1 cellular context compared by ENCODE assay signal in the genomic region with DNA sequence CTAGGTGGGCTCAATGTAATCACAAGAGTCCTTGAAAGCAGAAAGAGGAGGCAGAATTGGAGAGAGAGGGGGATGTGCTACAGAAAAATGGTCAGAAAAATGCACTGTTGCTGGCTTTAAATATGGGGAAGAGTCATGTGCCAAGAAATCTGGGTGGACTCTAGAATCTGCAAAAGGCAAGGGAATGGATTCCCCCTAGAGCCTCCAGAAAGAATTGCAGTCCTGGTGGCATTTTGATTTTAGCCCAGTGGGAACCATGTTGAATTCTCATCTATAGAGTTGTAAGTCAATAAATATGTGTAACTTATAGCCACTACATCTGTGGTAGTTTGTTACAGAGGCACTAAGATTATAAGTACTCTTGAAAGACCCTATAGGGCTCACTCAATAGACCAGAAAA.
TF ChIP-seq lines count a peak whose summit lies in the region.

No MANE protein-coding gene starts in this region.

TF ChIP-seq in GM23338, 12 proteins besides CTCF, POLR2A, EP300 and RAD21 (continued from another document):
- TF ChIP-seq, protein P1, sequence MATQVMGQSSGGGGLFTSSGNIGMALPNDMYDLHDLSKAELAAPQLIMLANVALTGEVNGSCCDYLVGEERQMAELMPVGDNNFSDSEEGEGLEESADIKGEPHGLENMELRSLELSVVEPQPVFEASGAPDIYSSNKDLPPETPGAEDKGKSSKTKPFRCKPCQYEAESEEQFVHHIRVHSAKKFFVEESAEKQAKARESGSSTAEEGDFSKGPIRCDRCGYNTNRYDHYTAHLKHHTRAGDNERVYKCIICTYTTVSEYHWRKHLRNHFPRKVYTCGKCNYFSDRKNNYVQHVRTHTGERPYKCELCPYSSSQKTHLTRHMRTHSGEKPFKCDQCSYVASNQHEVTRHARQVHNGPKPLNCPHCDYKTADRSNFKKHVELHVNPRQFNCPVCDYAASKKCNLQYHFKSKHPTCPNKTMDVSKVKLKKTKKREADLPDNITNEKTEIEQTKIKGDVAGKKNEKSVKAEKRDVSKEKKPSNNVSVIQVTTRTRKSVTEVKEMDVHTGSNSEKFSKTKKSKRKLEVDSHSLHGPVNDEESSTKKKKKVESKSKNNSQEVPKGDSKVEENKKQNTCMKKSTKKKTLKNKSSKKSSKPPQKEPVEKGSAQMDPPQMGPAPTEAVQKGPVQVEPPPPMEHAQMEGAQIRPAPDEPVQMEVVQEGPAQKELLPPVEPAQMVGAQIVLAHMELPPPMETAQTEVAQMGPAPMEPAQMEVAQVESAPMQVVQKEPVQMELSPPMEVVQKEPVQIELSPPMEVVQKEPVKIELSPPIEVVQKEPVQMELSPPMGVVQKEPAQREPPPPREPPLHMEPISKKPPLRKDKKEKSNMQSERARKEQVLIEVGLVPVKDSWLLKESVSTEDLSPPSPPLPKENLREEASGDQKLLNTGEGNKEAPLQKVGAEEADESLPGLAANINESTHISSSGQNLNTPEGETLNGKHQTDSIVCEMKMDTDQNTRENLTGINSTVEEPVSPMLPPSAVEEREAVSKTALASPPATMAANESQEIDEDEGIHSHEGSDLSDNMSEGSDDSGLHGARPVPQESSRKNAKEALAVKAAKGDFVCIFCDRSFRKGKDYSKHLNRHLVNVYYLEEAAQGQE (IDR thresholded peaks at IDR 0.05; ENCODE audit: unreplicated experiment), result no peak
- TF ChIP-seq POLR2AphosphoS5 (IDR thresholded peaks at IDR 0.05; ENCODE audit: low read depth) (no peak), JUNB (IDR thresholded peaks at IDR 0.05; ENCODE audit: unreplicated experiment) (no peak)
